ENCODE assay signal across 9 cellular contexts in genomic region chr18:77114070-77114563, GRCh38. TPM values are rescaled to one million over a fixed set of nuclear protein-coding genes. Genes with fewer than 3 reads are reported as not detected.
DNase-seq lines count a peak whose midpoint lies in the region; ATAC-seq and TF ChIP-seq lines count a peak whose summit lies in the region.
"Had no signal": no experiment of that assay in that cellular context is flagged by ENCODE, and none has a peak within 500 bp of the region (broad histone marks: within the 10 kb centered on the region; RNA-seq: fewer than 3 reads in every experiment).

No MANE protein-coding gene starts in this region.

- H3K4me1 Mint-ChIP-seq in endothelial cell (ENCODE audit: unreplicated experiment): peaks cover 48% of the 10 kb centered on the region
- peaks cover 77 to 93% of the 10 kb centered on the region in 2 donors for H3K4me1 Mint-ChIP-seq in natural killer cell treated with Interleukin-12 subunit alpha and Interleukin-12 subunit beta and Interleukin-15 and Interleukin-18, amount 100 ng/mL, for 72 hours (ENCODE audit: low read depth in 2 of 2)

- H3K4me3 ChIP-seq in heart right ventricle (peak overlapping the region in 1 of 10 donors; percentile 39), right cardiac atrium (ENCODE audit: low read length) (no peak overlapping the region)

- peak in 2 of 8 donors; percentile 3 to 5 for ATAC-seq in heart right ventricle
- no peak for ATAC-seq in right cardiac atrium
- no peak for ATAC-seq in natural killer cell treated with Interleukin-12 subunit alpha and Interleukin-12 subunit beta and Interleukin-15 and Interleukin-18, amount 100 ng/mL, for 72 hours
- ATAC-seq in activated CD4-positive, CD25-positive, alpha-beta regulatory T cell treated with anti-CD3 and anti-CD28 coated beads, Interleukin-2, amount 50 U/mL, for 24 hours: no peak
- no peak for ATAC-seq in GM18873 (IDR thresholded peaks at IDR 0.05; ENCODE audit: low FRiP score, unreplicated experiment)

- no peak for TF ChIP-seq CTCF in heart right ventricle (IDR thresholded peaks at IDR 0.05)
- TF ChIP-seq CTCF in endothelial cell (IDR thresholded peaks at IDR 0.05; ENCODE audit: unreplicated experiment): no peak

- peaks cover 0 to 28% (median 0%) of the 10 kb centered on the region in 9 donors for H3K36me3 ChIP-seq in heart right ventricle

- H3K9me3 Mint-ChIP-seq in endothelial cell (ENCODE audit: unreplicated experiment): no peaks in the 10 kb centered on the region
- peaks cover 4% of the 10 kb centered on the region for H3K9me3 Mint-ChIP-seq in natural killer cell treated with Interleukin-12 subunit alpha and Interleukin-12 subunit beta and Interleukin-15 and Interleukin-18, amount 100 ng/mL, for 72 hours

- peaks cover 18% of the 10 kb centered on the region for H3K27me3 Mint-ChIP-seq in endothelial cell (ENCODE audit: unreplicated experiment)
- H3K27me3 Mint-ChIP-seq in natural killer cell treated with Interleukin-12 subunit alpha and Interleukin-12 subunit beta and Interleukin-15 and Interleukin-18, amount 100 ng/mL, for 72 hours: no peaks in the 10 kb centered on the region

- no peak overlapping the region for H3K4me3 Mint-ChIP-seq in endothelial cell (ENCODE audit: unreplicated experiment)
- peak overlapping the region; percentile 68 for H3K4me3 Mint-ChIP-seq in natural killer cell treated with Interleukin-12 subunit alpha and Interleukin-12 subunit beta and Interleukin-15 and Interleukin-18, amount 100 ng/mL, for 72 hours

- DNase-seq in heart right ventricle (no peak), right cardiac atrium (no peak), endothelial cell (ENCODE audit: low spot score) (no peak), HuH-7 (ENCODE audit: low spot score) (no peak), OCI-M1 (lab: John Stamatoyannopoulos, UW) (no peak)
- peak; percentile 1 for DNase-seq in natural killer cell treated with Interleukin-12 subunit alpha and Interleukin-12 subunit beta and Interleukin-15 and Interleukin-18, amount 100 ng/mL, for 72 hours (ENCODE audit: low spot score)
- DNase-seq: stimulated activated CD4-positive, alpha-beta T cell treated with anti-CD3 and anti-CD28 coated beads, Interleukin-12 subunit alpha, Interleukin-12 subunit beta, amount 100 ng/mL, for 4 hours had no signal

- H3K27me3 ChIP-seq in heart right ventricle: no peaks in the 10 kb centered on the region
- H3K27me3 ChIP-seq in right cardiac atrium (ENCODE audit: control insufficient read depth, insufficient read depth): no peaks in the 10 kb centered on the region

- H3K4me1 ChIP-seq in heart right ventricle: peaks cover 13 to 67% (median 32%) of the 10 kb centered on the region in 9 donors
- H3K4me1 ChIP-seq in right cardiac atrium (ENCODE audit: control insufficient read depth, insufficient read depth, low read length): peaks cover 10% of the 10 kb centered on the region

- 36 to 42% methylated on average over 5 of the region's 5 CpGs for WGBS in heart right ventricle, 2 donors
- WGBS in right cardiac atrium: 28% methylated on average over 5 of the region's 5 CpGs

- H3K9me3 ChIP-seq in heart right ventricle: no peaks in the 10 kb centered on the region
- H3K9me3 ChIP-seq in right cardiac atrium (ENCODE audit: control insufficient read depth, low read length): no peaks in the 10 kb centered on the region

- H3K27ac ChIP-seq in heart right ventricle (peak overlapping the region; percentile 80 to 94 (median 88)), right cardiac atrium (ENCODE audit: low read length) (no peak overlapping the region)

- intact Hi-C loops in heart right ventricle (cut with DNase I) (no loop called here), right cardiac atrium (cut with DNase I) (no loop called here)

- peaks cover 11% of the 10 kb centered on the region for H3K36me3 Mint-ChIP-seq in endothelial cell (ENCODE audit: low read depth, unreplicated experiment)
- peaks cover 17% of the 10 kb centered on the region for H3K36me3 Mint-ChIP-seq in natural killer cell treated with Interleukin-12 subunit alpha and Interleukin-12 subunit beta and Interleukin-15 and Interleukin-18, amount 100 ng/mL, for 72 hours

- peak overlapping the region; percentile 94 for H3K27ac Mint-ChIP-seq in endothelial cell (ENCODE audit: unreplicated experiment)
- peak overlapping the region; percentile 85 to 99 for H3K27ac Mint-ChIP-seq in natural killer cell treated with Interleukin-12 subunit alpha and Interleukin-12 subunit beta and Interleukin-15 and Interleukin-18, amount 100 ng/mL, for 72 hours

RNA-seq across cellular contexts. Expression of gene MBP, which starts 18.5 kb away (rescaled TPM):
- 10 to 100 TPM; 18.4 to 70.8 (median 52.6) TPM for total RNA-seq in heart right ventricle
- 10 to 100 TPM in 1 of 2 donors, 1 to 10 TPM in 1; 3.0 to 11.5 TPM for polyA plus RNA-seq in heart right ventricle
- total RNA-seq in right cardiac atrium: 10 to 100 TPM; 14.6 to 26.4 (median 19.6) TPM
- 10.5 TPM for polyA plus RNA-seq in right cardiac atrium
- 9.7 TPM for total RNA-seq in endothelial cell (ENCODE audit: unreplicated experiment)
- total RNA-seq in natural killer cell treated with Interleukin-12 subunit alpha and Interleukin-12 subunit beta and Interleukin-15 and Interleukin-18, amount 100 ng/mL, for 72 hours: 10 to 100 TPM; 62.5 to 77.6 TPM
